20 cellular contexts compared by ENCODE assay signal in the genomic region with DNA sequence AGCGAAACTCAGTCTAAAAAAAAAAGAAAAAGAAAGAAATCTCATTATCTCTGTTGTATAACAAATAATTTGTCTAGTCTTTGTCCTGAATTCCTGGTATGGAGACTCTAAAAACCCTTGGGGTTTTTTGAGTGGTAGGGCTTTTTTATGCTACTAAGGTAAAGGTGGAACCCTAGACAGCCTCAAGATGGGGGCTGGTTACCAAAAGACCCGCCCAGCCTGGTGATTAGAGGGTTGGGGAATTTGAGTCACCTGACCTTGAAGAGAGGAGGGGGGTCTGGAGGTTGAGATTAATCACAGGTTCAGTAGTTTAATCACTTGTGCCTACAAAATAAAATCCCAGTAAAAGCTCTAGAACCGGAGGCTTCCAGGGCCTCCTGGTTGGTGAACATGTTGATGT. TPM values are rescaled to one million over a fixed set of nuclear protein-coding genes. Genes with fewer than 3 reads are reported as not detected.
DNase-seq lines count a peak whose midpoint lies in the region; ATAC-seq and TF ChIP-seq lines count a peak whose summit lies in the region.
"Had no signal": no experiment of that assay in that cellular context is flagged by ENCODE, and none has a peak within 500 bp of the region (broad histone marks: within the 10 kb centered on the region; RNA-seq: fewer than 3 reads in every experiment).

No MANE protein-coding gene starts in this region.

- H3K4me1 Mint-ChIP-seq in natural killer cell, result no peaks in the 10 kb centered on the region
- H3K4me1 Mint-ChIP-seq: GM23338 had no signal

- H4K20me1 ChIP-seq in hepatocyte (ENCODE audit: insufficient read depth, poor library complexity, severe bottlenecking), result no peaks in the 10 kb centered on the region

- peak overlapping the region; percentile 54 for H3K14ac ChIP-seq in trophoblast cell (ENCODE audit: low read length)

- H2AK5ac ChIP-seq in trophoblast cell (ENCODE audit: low read length), result no peak overlapping the region

- WGBS in hepatocyte (ENCODE audit: low lambda C conversion rate, missing lambda C conversion rate), result 74% methylated on average over 3 of the region's 3 CpGs
- WGBS in right lobe of liver (ENCODE audit: insufficient coverage, low coverage, low lambda C conversion rate, missing lambda C conversion rate), result 32% methylated on average over 3 of the region's 3 CpGs
- WGBS in trophoblast cell (ENCODE audit: extremely low coverage, insufficient coverage, insufficient read length), result no CpG with 5 or more reads among the region's 3 CpGs

- H3K4ac ChIP-seq in trophoblast cell (ENCODE audit: low read depth, low read length), result no peak overlapping the region

- H3K27ac Mint-ChIP-seq in natural killer cell, result no peak overlapping the region
- H3K27ac Mint-ChIP-seq: GM23338, HFFc6 had no signal

- H2BK12ac ChIP-seq in trophoblast cell (ENCODE audit: low read length), result peak overlapping the region; percentile 94

- no peak overlapping the region for H3K4me3 Mint-ChIP-seq in natural killer cell
- H3K4me3 Mint-ChIP-seq: CD4-positive, alpha-beta memory T cell; GM23338; HFFc6 had no signal

- no peak overlapping the region for H4K8ac ChIP-seq in trophoblast cell (ENCODE audit: low read depth, low read length)

- no peak overlapping the region for H4K12ac ChIP-seq in trophoblast cell (ENCODE audit: low read depth, low read length)

- H3K79me2 ChIP-seq in hepatocyte (no peaks in the 10 kb centered on the region), trophoblast cell (ENCODE audit: control insufficient read depth, insufficient read depth, low read length, poor library complexity) (no peaks in the 10 kb centered on the region)

- no peaks in the 10 kb centered on the region for H3K36me3 Mint-ChIP-seq in natural killer cell
- H3K36me3 Mint-ChIP-seq: CD4-positive, alpha-beta memory T cell had no signal

- no peaks in the 10 kb centered on the region for H3K9me2 ChIP-seq in hepatocyte (replicated peaks; ENCODE audit: insufficient read depth)

- H3K9me3 Mint-ChIP-seq in natural killer cell, result no peaks in the 10 kb centered on the region
- H3K9me3 Mint-ChIP-seq: GM23338, HFFc6 had no signal

- peak overlapping the region; percentile 85 for H4K91ac ChIP-seq in trophoblast cell (ENCODE audit: low read depth, low read length)

- no peak overlapping the region for H3K23ac ChIP-seq in trophoblast cell (ENCODE audit: low read length)

- H3K27me3 ChIP-seq in hepatocyte, result no peaks in the 10 kb centered on the region
- H3K27me3 ChIP-seq in right lobe of liver, result no peaks in the 10 kb centered on the region
- no peaks in the 10 kb centered on the region for H3K27me3 ChIP-seq in trophoblast cell (ENCODE audit: insufficient read depth, low read length)
- no peaks in the 10 kb centered on the region for H3K27me3 ChIP-seq in dorsolateral prefrontal cortex
- H3K27me3 ChIP-seq: BE2C had no signal

- H3K4me2 ChIP-seq in hepatocyte, result no peak overlapping the region
- H3K4me2 ChIP-seq in trophoblast cell (ENCODE audit: low read length), result no peak overlapping the region
- H3K4me2 ChIP-seq: A549, GM23338 had no signal

- H3K9me3 ChIP-seq in hepatocyte (ENCODE audit: low read depth), result no peaks in the 10 kb centered on the region
- H3K9me3 ChIP-seq in right lobe of liver, result no peaks in the 10 kb centered on the region
- H3K9me3 ChIP-seq in trophoblast cell (ENCODE audit: insufficient read depth, low read depth, low read length), result peaks cover 1% of the 10 kb centered on the region
- H3K9me3 ChIP-seq: A549, BE2C, HAP-1 had no signal

- peak overlapping the region; percentile 38 for H3K27ac ChIP-seq in hepatocyte
- peak overlapping the region; percentile 28 to 88 (median 73) for H3K27ac ChIP-seq in right lobe of liver
- H3K27ac ChIP-seq in trophoblast cell (ENCODE audit: low read depth, low read length), result peak overlapping the region; percentile 75
- no peak overlapping the region for H3K27ac ChIP-seq in dorsolateral prefrontal cortex
- H3K27ac ChIP-seq: 22Rv1 had no signal

- H2BK120ac ChIP-seq in trophoblast cell (ENCODE audit: insufficient read depth, low read length, poor library complexity), result peak overlapping the region; percentile 77

- H3K27me3 Mint-ChIP-seq in natural killer cell (ENCODE audit: low read depth in 2 of 2), result peaks cover 9 to 14% of the 10 kb centered on the region in 2 donors

- H3K4me1 ChIP-seq in hepatocyte (ENCODE audit: insufficient read depth), result no peaks in the 10 kb centered on the region
- H3K4me1 ChIP-seq in right lobe of liver, result peaks cover 0 to 30% (median 5%) of the 10 kb centered on the region in 4 donors
- H3K4me1 ChIP-seq in trophoblast cell (ENCODE audit: control insufficient read depth in 1 of 2, insufficient read depth in 2 of 2, low read length in 2 of 2), result peaks cover 7 to 9% of the 10 kb centered on the region in 2 experiments
- H3K4me1 ChIP-seq: BE2C, HAP-1 had no signal

- TF ChIP-seq POLR2A in right lobe of liver (IDR thresholded peaks at IDR 0.05), result no peak

- no peak overlapping the region for H3K18ac ChIP-seq in trophoblast cell (ENCODE audit: low read length)

- H3K4me3 ChIP-seq in hepatocyte (no peak overlapping the region), right lobe of liver (no peak overlapping the region), trophoblast cell (ENCODE audit: low read depth, low read length) (no peak overlapping the region), dorsolateral prefrontal cortex (no peak overlapping the region)
- H3K4me3 ChIP-seq: A549, GM23338, HAP-1 had no signal

- ATAC-seq in right lobe of liver (peak in 2 of 4 donors; percentile 4 to 31), GM18502 (IDR thresholded peaks at IDR 0.05; ENCODE audit: poor library complexity, unreplicated experiment) (no peak), natural killer cell (no peak)
- ATAC-seq: A549, GM23338 had no signal

- peak overlapping the region; percentile 84 for H2BK5ac ChIP-seq in trophoblast cell (ENCODE audit: low read depth, low read length, poor library complexity)

- no peaks in the 10 kb centered on the region for H3K36me3 ChIP-seq in hepatocyte (replicated peaks; ENCODE audit: insufficient read depth, low read depth)
- no peaks in the 10 kb centered on the region for H3K36me3 ChIP-seq in right lobe of liver
- no peaks in the 10 kb centered on the region for H3K36me3 ChIP-seq in trophoblast cell (ENCODE audit: control insufficient read depth in 1 of 2, insufficient read depth in 2 of 2, low read length in 2 of 2)
- H3K36me3 ChIP-seq: BE2C, HAP-1 had no signal

- DNase-seq in NCI-H82 (lab: John Stamatoyannopoulos, UW) (peak; percentile 22), NCI-H82 treated with DMSO at 0.1 percent for 48 hours (lab: John Stamatoyannopoulos, UW; ENCODE audit: unreplicated experiment) (no peak), hepatocyte (ENCODE audit: low spot score) (no peak), right lobe of liver (no peak), trophoblast cell (peak; percentile 88 to 91), dorsolateral prefrontal cortex (no peak), natural killer cell (no peak)
- DNase-seq: ACHN; BE2C; C1 segment of cervical spinal cord; CD4-positive, alpha-beta memory T cell; COR-L47; DMS153; DND-41; HFFc6 had no signal

- H2AFZ ChIP-seq in hepatocyte (no peak overlapping the region), trophoblast cell (ENCODE audit: insufficient read depth, low read length, poor library complexity) (no peak overlapping the region)
- H2AFZ ChIP-seq: GM23338 had no signal

- intact Hi-C loops in right lobe of liver (cut with DNase I), result no loop called here
- intact Hi-C loops in dorsolateral prefrontal cortex (cut with DNase I), result no loop called here
- intact Hi-C loops in natural killer cell (cut with micrococcal nuclease), result no loop called here

- H3K9ac ChIP-seq in trophoblast cell (ENCODE audit: low read length), result no peak overlapping the region

- peaks cover 12% of the 10 kb centered on the region for H3K79me1 ChIP-seq in trophoblast cell (ENCODE audit: low read length)

- TF ChIP-seq CTCF in hepatocyte (IDR thresholded peaks at IDR 0.05; ENCODE audit: poor library complexity) (no peak), right lobe of liver (IDR thresholded peaks at IDR 0.05) (no peak), dorsolateral prefrontal cortex (IDR thresholded peaks at IDR 0.05 in 54 of 56, conservative IDR thresholded peaks at IDR 0.05 in 2 of 56; ENCODE audit: low read depth in 1 of 56, partially characterized antibody in 56 of 56) (no peak), natural killer cell (IDR thresholded peaks at IDR 0.05) (no peak)

RNA-seq across cellular contexts. Expression of a gene that starts 17.6 kb away (rescaled TPM):
- total RNA-seq in hepatocyte, result 26.2 and 26.5 TPM in 2 replicates
- polyA plus RNA-seq in hepatocyte, result 14.0 and 18.8 TPM in 2 replicates
- total RNA-seq in right lobe of liver, result 10 to 100 TPM; 13.0 to 55.1 (median 34.4) TPM
- 28.1 and 29.3 TPM in 2 replicates for polyA plus RNA-seq in trophoblast cell (2013)
- 1 to 10 TPM; 1.4 to 6.7 (median 3.7) TPM for total RNA-seq in dorsolateral prefrontal cortex
- under 1 TPM; 0.16 to 0.32 (median 0.23) TPM for total RNA-seq in natural killer cell

RNA-seq across cellular contexts. Expression of a gene that starts 18.0 kb away (rescaled TPM):
- 49.3 and 58.7 TPM in 2 replicates for total RNA-seq in hepatocyte
- 35.7 and 38.7 TPM in 2 replicates for polyA plus RNA-seq in hepatocyte
- 10 to 100 TPM; 34.6 to 52.8 (median 40.8) TPM for total RNA-seq in right lobe of liver
- 109 and 116 TPM in 2 replicates for polyA plus RNA-seq in trophoblast cell (2013)
- total RNA-seq in dorsolateral prefrontal cortex, result 10 to 100 TPM; 14.0 to 64.1 (median 26.0) TPM
- total RNA-seq in natural killer cell, result 1 to 10 TPM in 1 of 3 donors, under 1 TPM in 2; 0.25 to 2.6 (median 0.33) TPM

Comparison
In these comparisons a context has a peak if more than half of its experiments do, and no peak if none do; other contexts are left out.
1. DNase-seq: peak in NCI-H82 (single experiment) and trophoblast cell (2 of 2); none in NCI-H82 treated with DMSO at 0.1 percent for 48 hours (single experiment), hepatocyte (single experiment), right lobe of liver (0 of 3), dorsolateral prefrontal cortex (0 of 10) and natural killer cell (single experiment).
2. H3K27ac ChIP-seq: peak in hepatocyte (single experiment), right lobe of liver (3 of 3) and trophoblast cell (single experiment); none in dorsolateral prefrontal cortex (0 of 59).
3. RNA of a gene that starts 18.0 kb away (total RNA-seq): 49.3 to 58.7 TPM in hepatocyte, 34.6 to 52.8 TPM in right lobe of liver and 14.0 to 64.1 TPM in dorsolateral prefrontal cortex; 0.25 to 2.6 TPM in natural killer cell; every median in the first group is over 4 times any median in the second.